8 cellular contexts compared by ENCODE assay signal in the genomic region with DNA sequence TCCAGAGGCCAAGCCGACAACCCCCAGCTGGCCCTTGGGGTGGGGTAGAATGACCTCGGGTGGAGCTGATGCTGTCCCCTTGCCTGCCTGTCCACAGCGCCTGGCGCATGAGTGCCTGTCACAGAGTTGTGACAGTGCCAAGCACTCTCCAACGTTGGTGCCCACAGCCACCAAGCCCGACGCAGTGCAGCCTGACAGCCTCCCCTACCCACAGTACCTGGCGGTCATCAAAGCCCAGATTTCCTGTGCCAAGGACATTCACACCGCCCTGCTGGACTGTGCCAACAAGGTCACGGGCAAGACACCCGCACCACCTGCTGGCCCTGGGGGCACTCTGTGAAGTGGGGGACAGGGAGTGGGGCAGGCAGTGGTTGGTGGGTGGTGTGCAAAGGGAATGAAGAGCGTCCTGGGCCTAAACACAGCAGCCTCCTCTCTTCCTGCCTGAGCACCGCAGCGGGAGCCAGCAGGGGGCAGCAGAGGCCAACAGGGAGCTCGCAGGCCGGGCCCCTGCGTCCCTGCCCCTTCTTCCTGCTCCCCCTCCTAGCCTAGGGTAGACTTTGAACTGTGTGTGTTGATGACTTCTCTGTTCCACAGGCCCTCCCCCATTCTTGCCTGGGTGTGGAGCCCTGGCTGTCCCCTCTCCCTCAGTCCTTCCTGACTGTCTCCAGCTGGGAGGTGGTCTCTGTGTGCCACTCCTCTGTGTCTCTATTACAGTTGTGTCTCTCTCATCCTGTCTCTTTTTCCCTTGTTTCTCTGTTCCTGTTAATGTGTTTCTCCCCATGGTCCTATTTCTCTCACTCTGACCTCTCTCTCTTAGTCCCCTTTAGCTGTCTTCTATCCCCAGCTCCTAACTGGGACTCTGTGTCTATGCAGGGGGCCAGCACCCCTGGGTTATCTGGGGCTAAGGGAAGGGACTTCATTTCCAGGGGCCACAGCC. TPM values are rescaled to one million over a fixed set of nuclear protein-coding genes. Genes with fewer than 3 reads are reported as not detected.
DNase-seq lines count a peak whose midpoint lies in the region; ATAC-seq, FAIRE-seq and TF ChIP-seq lines count a peak whose summit lies in the region.

No MANE protein-coding gene starts in this region.

- TF ChIP-seq POLR2A in GM12878 (IDR thresholded peaks at IDR 0.05; ENCODE audit: low read depth, low read length) = no peak; the same call in 1 of the 2 replicates

- H3K4me1 ChIP-seq in GM12878 (ENCODE audit: control insufficient read depth, insufficient read depth, low read length) (peaks cover 54% of the 10 kb centered on the region), iPS-20b (ENCODE audit: insufficient read depth, low read length) (peaks cover 11% of the 10 kb centered on the region; the same call in 1 of the 2 replicates), small intestine (ENCODE audit: control insufficient read depth in 2 of 2, insufficient read depth in 1 of 2, low read depth in 1 of 2, low read length in 1 of 2) (peaks cover 13 to 18% of the 10 kb centered on the region in 2 donors)

- H3K4me3 ChIP-seq in HFF-Myc (replicated peaks; ENCODE audit: low read depth, low read length) (no peak overlapping the region), GM12878 (peak overlapping the region; percentile 26), iPS-20b (ENCODE audit: low read length) (no peak overlapping the region), small intestine (ENCODE audit: low read depth in 1 of 2, low read length in 2 of 2) (peak overlapping the region in 1 of 2 donors; percentile 24)

- H3K9me3 ChIP-seq in GM12878 (replicated peaks; ENCODE audit: control insufficient read depth, insufficient read depth, low read length) = no peaks in the 10 kb centered on the region
- no peaks in the 10 kb centered on the region for H3K9me3 ChIP-seq in iPS-20b (ENCODE audit: insufficient read depth, low read depth, low read length)
- no peaks in the 10 kb centered on the region for H3K9me3 ChIP-seq in small intestine (ENCODE audit: control insufficient read depth, low read depth)

- peak; percentile 68 for FAIRE-seq in GM12878 (lab: Jason Lieb, UNC)
- FAIRE-seq in small intestine (lab: Jason Lieb, UNC) = no peak

- TF ChIP-seq RAD21 in GM12878 (IDR thresholded peaks at IDR 0.05; ENCODE audit: insufficient read depth, low read depth, low read length) = peak; percentile 94

- peak; percentile 78 for DNase-seq in DMS153 treated with DMSO at 0.1 percent for 48 hours (lab: John Stamatoyannopoulos, UW; ENCODE audit: unreplicated experiment)
- DNase-seq in HFF-Myc (ENCODE audit: extremely low read depth, low read depth) = no peak
- DNase-seq in NCI-H2107 treated with DMSO at 0.1 percent for 48 hours (lab: John Stamatoyannopoulos, UW; ENCODE audit: unreplicated experiment) = peak; percentile 22
- peak; percentile 91 for DNase-seq in UCSD-AML1 (lab: John Stamatoyannopoulos, UW; ENCODE audit: unreplicated experiment)
- no peak for DNase-seq in GM12878 (ENCODE audit: low read depth, low spot score)
- peak; percentile 98 for DNase-seq in small intestine

- intact Hi-C loops in GM12878 (cut with micrococcal nuclease; ENCODE audit: unreplicated experiment) = loop anchor here (1.0 kb wide), 1 partner anchor 15 kb away; the partner anchor contains the start of gene PLEKHG2

- WGBS in GM12878 (ENCODE audit: insufficient coverage, insufficient replicate concordance, low lambda C conversion rate, missing lambda C conversion rate) = 38% methylated on average over 17 of the region's 17 CpGs
- WGBS in small intestine, 3 donors = 23 to 28% (median 26%) methylated on average over 16 to 17 of the region's 17 CpGs

- peak overlapping the region; percentile 83 for H3K9ac ChIP-seq in GM12878 (ENCODE audit: control insufficient read depth, insufficient read depth, low read length)
- 0 out of 2 replicates have a peak overlapping the region, but pooled peaks have one; percentile 24 for H3K9ac ChIP-seq in iPS-20b (ENCODE audit: low read depth, low read length)

- H3K79me2 ChIP-seq in GM12878 (ENCODE audit: control insufficient read depth, insufficient read depth, low read length) = peaks cover 16% of the 10 kb centered on the region

- H4K20me1 ChIP-seq in GM12878 (ENCODE audit: control insufficient read depth, insufficient read depth) = no peaks in the 10 kb centered on the region

- TF ChIP-seq EP300 in GM12878 (IDR thresholded peaks at IDR 0.05; ENCODE audit: borderline replicate concordance in 1 of 2, control insufficient read depth in 1 of 2, low read depth in 2 of 2, low read length in 2 of 2) = peak in 1 of 2 experiments; percentile 4; a peak in 1 of 4 replicates

- in situ Hi-C loops in GM12878 (cut with MboI) = no loop called here

- no peaks in the 10 kb centered on the region for H3K27me3 ChIP-seq in GM12878 (replicated peaks in 1 of 2; ENCODE audit: control insufficient read depth in 2 of 2, insufficient read depth in 2 of 2, low read length in 1 of 2)
- H3K27me3 ChIP-seq in iPS-20b (ENCODE audit: insufficient read depth, low read length) = no peaks in the 10 kb centered on the region
- H3K27me3 ChIP-seq in small intestine (ENCODE audit: control insufficient read depth in 2 of 2, insufficient read depth in 2 of 2, low read length in 2 of 2) = no peaks in the 10 kb centered on the region

- H2AFZ ChIP-seq in GM12878 (ENCODE audit: control insufficient read depth, low read depth, low read length) = peak overlapping the region; percentile 60; the same call in 1 of the 2 replicates

- ATAC-seq in GM12878 = peak; percentile 78
- no peak for ATAC-seq in GM19035 (IDR thresholded peaks at IDR 0.05; ENCODE audit: unreplicated experiment)

- CTCF ChIA-PET in GM12878 (lab: Yijun Ruan, JAX) = interaction anchor here (0.8 to 7.4 kb wide), 20 partner anchors 9 to 421 kb away, joined by 3 to 218 read pairs (median 4); partner anchors contain the start of genes DLL3, EID2B, PAK4 and PLEKHG2

- H3K27ac ChIP-seq in GM12878 (ENCODE audit: control insufficient read depth, insufficient read depth) (peak overlapping the region; percentile 99), iPS-20b (ENCODE audit: low read length) (no peak overlapping the region), small intestine (ENCODE audit: low read depth in 1 of 2, low read length in 1 of 2) (peak overlapping the region; percentile 98 to 100)

- TF ChIP-seq CTCF in HFF-Myc (IDR thresholded peaks at IDR 0.05; ENCODE audit: low read depth, low read length, missing control alignments) (peak; percentile 98), GM12878 (IDR thresholded peaks at IDR 0.05 in 2 of 3, conservative IDR thresholded peaks at IDR 0.05 in 1 of 3; ENCODE audit: control insufficient read depth in 2 of 3, extremely low read depth in 1 of 3, insufficient read depth in 1 of 3, low read depth in 3 of 3, low read length in 3 of 3) (peak; percentile 97 to 98 (median 98); a peak in 5 of 6 replicates)

- POLR2A ChIA-PET in GM12878 (lab: Charles Lee) = interaction anchor here (0.5 to 3.3 kb wide), 9 partner anchors 10 to 539 kb away, joined by 3 to 40 read pairs (median 6); partner anchors contain the start of genes GMFG, PLEKHG2, RPS16 and SAMD4B

- H3K4me2 ChIP-seq in GM12878 (ENCODE audit: control insufficient read depth, insufficient read depth) = peak overlapping the region; percentile 94

- H3K36me3 ChIP-seq in GM12878 (ENCODE audit: control insufficient read depth in 2 of 2, insufficient read depth in 2 of 2, low read length in 1 of 2) (peaks cover 0 to 19% of the 10 kb centered on the region in 2 experiments; a peak in 3 of 4 replicates), iPS-20b (ENCODE audit: insufficient read depth, low read depth, low read length) (peaks cover 19% of the 10 kb centered on the region), small intestine (ENCODE audit: control insufficient read depth in 2 of 2, insufficient read depth in 2 of 2, low read length in 2 of 2) (peaks cover 0 to 4% of the 10 kb centered on the region in 2 donors)

- BruUV-seq in GM12878 (replicated peaks; lab: Mats Ljungman, UMichigan) = no TSS peak

- RAD21 ChIA-PET in GM12878 (lab: Charles Lee; ENCODE audit: unreplicated experiment) = interaction anchor here (0.9 to 6.7 kb wide), 11 partner anchors 10 to 273 kb away, joined by 3 to 159 read pairs (median 5); partner anchors contain the start of genes PLEKHG2, RPS16, SAMD4B and ZFP36

- SMC1A ChIA-PET in GM12878 (lab: Charles Lee; ENCODE audit: uncharacterized antibody, unreplicated experiment) = interaction anchor here (0.8 to 8.7 kb wide), 10 partner anchors 9 to 277 kb away, joined by 3 to 146 read pairs (median 4); partner anchors contain the start of genes DLL3, PLEKHG2, RPS16 and SAMD4B

RNA-seq across cellular contexts. Expression of gene MED29, which starts 6.5 kb away (rescaled TPM):
- 12.2 and 14.2 TPM in 2 replicates for total RNA-seq in GM12878 (2013; cell fraction: nucleolus; rRNA removed)
- total RNA-seq in GM12878 (2014; rRNA removed) (22.6 and 22.7 TPM in 2 replicates), GM12878 (2014; rRNA removed; fragmentation: Illumina TruSeq; extraction: Trizol) (12.8 and 14.5 TPM in 2 replicates), GM12878 (2021) (26.2 and 28.0 TPM in 2 replicates)
- polyA plus RNA-seq in GM12878 (2011; ENCODE audit: low read depth) = 9.9 TPM
- polyA plus RNA-seq in GM12878 (2011; rRNA removed) (13.9 and 19.5 TPM in 2 replicates), GM12878 (2014; fragmentation: Illumina TruSeq; extraction: Trizol) (16.7 and 23.0 TPM in 2 replicates), GM12878 (2014; fragmentation: Nextera tagmentation; extraction: Ambion mirVana) (1 to 10 TPM; 3.2 to 5.1 TPM), GM12878 (2014; rRNA removed) (24.4 and 26.4 TPM in 2 replicates), GM12878 (2016; fragmentation: Nextera tagmentation; extraction: Ambion mirVana) (10 to 100 TPM; 31.9 to 36.6 TPM), small intestine (10 to 100 TPM; 20.3 to 29.3 (median 21.9) TPM)
- polyA plus RNA-seq in GM12878 (2011; cell fraction: cytosol; rRNA removed) = 32.6 and 34.4 TPM in 2 replicates
- 14.1 and 18.7 TPM in 2 replicates for polyA plus RNA-seq in GM12878 (2011; cell fraction: nucleus; rRNA removed)
- 15.5 and 16.8 TPM in 2 replicates for polyA plus RNA-seq in GM12878 (2012)
- polyA minus RNA-seq in GM12878 (2011; rRNA and poly(A)+ RNA removed) = 19.4 and 20.9 TPM in 2 replicates
- 5.5 and 8.7 TPM in 2 replicates for polyA minus RNA-seq in GM12878 (2011; cell fraction: cytosol; rRNA and poly(A)+ RNA removed)
- 18.6 and 27.7 TPM in 2 replicates for polyA minus RNA-seq in GM12878 (2011; cell fraction: nucleus; rRNA and poly(A)+ RNA removed)

RNA-seq across cellular contexts. Expression of gene PAF1, which starts 6.7 kb away (rescaled TPM):
- 15.4 and 21.4 TPM in 2 replicates for total RNA-seq in GM12878 (2013; cell fraction: nucleolus; rRNA removed)
- 35.9 and 40.0 TPM in 2 replicates for total RNA-seq in GM12878 (2014; rRNA removed)
- 26.2 and 32.2 TPM in 2 replicates for total RNA-seq in GM12878 (2014; rRNA removed; fragmentation: Illumina TruSeq; extraction: Trizol)
- 33.8 and 34.8 TPM in 2 replicates for total RNA-seq in GM12878 (2021)
- 19.7 TPM for polyA plus RNA-seq in GM12878 (2011; ENCODE audit: low read depth)
- polyA plus RNA-seq in GM12878 (2011; rRNA removed) = 34.2 and 44.6 TPM in 2 replicates
- polyA plus RNA-seq in GM12878 (2011; cell fraction: cytosol; rRNA removed) = 44.0 and 45.7 TPM in 2 replicates
- polyA plus RNA-seq in GM12878 (2011; cell fraction: nucleus; rRNA removed) = 53.9 and 78.1 TPM in 2 replicates
- polyA plus RNA-seq in GM12878 (2012) = 34.7 and 38.4 TPM in 2 replicates
- 38.3 and 44.2 TPM in 2 replicates for polyA plus RNA-seq in GM12878 (2014; fragmentation: Illumina TruSeq; extraction: Trizol)
- 1 to 10 TPM; 1.7 to 3.7 TPM for polyA plus RNA-seq in GM12878 (2014; fragmentation: Nextera tagmentation; extraction: Ambion mirVana)
- polyA plus RNA-seq in GM12878 (2014; rRNA removed) = 39.2 and 41.8 TPM in 2 replicates
- polyA plus RNA-seq in GM12878 (2016; fragmentation: Nextera tagmentation; extraction: Ambion mirVana) = 10 to 100 TPM; 39.3 to 45.8 TPM
- polyA minus RNA-seq in GM12878 (2011; rRNA and poly(A)+ RNA removed) = 28.8 and 36.4 TPM in 2 replicates
- polyA minus RNA-seq in GM12878 (2011; cell fraction: cytosol; rRNA and poly(A)+ RNA removed) = 15.4 and 26.1 TPM in 2 replicates
- 30.0 and 47.1 TPM in 2 replicates for polyA minus RNA-seq in GM12878 (2011; cell fraction: nucleus; rRNA and poly(A)+ RNA removed)
- 10 to 100 TPM; 32.9 to 39.2 (median 36.5) TPM for polyA plus RNA-seq in small intestine

RNA-seq across cellular contexts. Expression of gene ZFP36, which starts 9.0 kb away (rescaled TPM):
- total RNA-seq in GM12878 (2013; cell fraction: nucleolus; rRNA removed) = 55.8 and 57.7 TPM in 2 replicates
- total RNA-seq in GM12878 (2014; rRNA removed) = 10.1 and 11.9 TPM in 2 replicates
- total RNA-seq in GM12878 (2014; rRNA removed; fragmentation: Illumina TruSeq; extraction: Trizol) = 10.0 and 10.1 TPM in 2 replicates
- total RNA-seq in GM12878 (2021) = 50.1 and 55.0 TPM in 2 replicates
- 10.7 TPM for polyA plus RNA-seq in GM12878 (2011; ENCODE audit: low read depth)
- 2.9 and 5.3 TPM in 2 replicates for polyA plus RNA-seq in GM12878 (2011; rRNA removed)
- polyA plus RNA-seq in GM12878 (2011; cell fraction: cytosol; rRNA removed) = 8.8 and 14.3 TPM in 2 replicates
- 74.9 and 76.1 TPM in 2 replicates for polyA plus RNA-seq in GM12878 (2011; cell fraction: nucleus; rRNA removed)
- 39.8 and 73.1 TPM in 2 replicates for polyA plus RNA-seq in GM12878 (2012)
- polyA plus RNA-seq in GM12878 (2014; fragmentation: Illumina TruSeq; extraction: Trizol) = 24.3 and 30.2 TPM in 2 replicates
- 1 to 10 TPM; 5.3 to 7.8 TPM for polyA plus RNA-seq in GM12878 (2014; fragmentation: Nextera tagmentation; extraction: Ambion mirVana)
- polyA plus RNA-seq in GM12878 (2014; rRNA removed) = 31.3 and 31.6 TPM in 2 replicates
- 10 to 100 TPM; 39.7 to 43.7 TPM for polyA plus RNA-seq in GM12878 (2016; fragmentation: Nextera tagmentation; extraction: Ambion mirVana)
- 3.7 and 10.3 TPM in 2 replicates for polyA minus RNA-seq in GM12878 (2011; rRNA and poly(A)+ RNA removed)
- polyA minus RNA-seq in GM12878 (2011; cell fraction: cytosol; rRNA and poly(A)+ RNA removed) = 30.7 and 36.4 TPM in 2 replicates
- polyA minus RNA-seq in GM12878 (2011; cell fraction: nucleus; rRNA and poly(A)+ RNA removed) = 64.4 and 90.9 TPM in 2 replicates
- polyA plus RNA-seq in small intestine = 100 to 1,000 TPM; 104 to 222 (median 167) TPM

RNA-seq across cellular contexts. Expression of gene PLEKHG2, which starts 14.8 kb away (rescaled TPM):
- 49.8 and 54.8 TPM in 2 replicates for total RNA-seq in GM12878 (2013; cell fraction: nucleolus; rRNA removed)
- total RNA-seq in GM12878 (2014; rRNA removed) (13.4 and 18.1 TPM in 2 replicates), GM12878 (2014; rRNA removed; fragmentation: Illumina TruSeq; extraction: Trizol) (12.1 and 13.6 TPM in 2 replicates), GM12878 (2021) (56.6 and 62.5 TPM in 2 replicates)
- 10.5 TPM for polyA plus RNA-seq in GM12878 (2011; ENCODE audit: low read depth)
- polyA plus RNA-seq in GM12878 (2011; rRNA removed) (6.3 and 10.4 TPM in 2 replicates), GM12878 (2014; fragmentation: Illumina TruSeq; extraction: Trizol) (17.1 and 114 TPM in 2 replicates), GM12878 (2014; fragmentation: Nextera tagmentation; extraction: Ambion mirVana) (1 to 10 TPM; 3.0 to 7.2 TPM), GM12878 (2014; rRNA removed) (25.2 and 31.8 TPM in 2 replicates), GM12878 (2016; fragmentation: Nextera tagmentation; extraction: Ambion mirVana) (10 to 100 TPM; 17.3 to 18.1 TPM), small intestine (1 to 10 TPM; 1.9 to 6.5 (median 6.1) TPM)
- 8.8 and 23.4 TPM in 2 replicates for polyA plus RNA-seq in GM12878 (2011; cell fraction: cytosol; rRNA removed)
- 78.6 and 96.3 TPM in 2 replicates for polyA plus RNA-seq in GM12878 (2011; cell fraction: nucleus; rRNA removed)
- polyA plus RNA-seq in GM12878 (2012) = 29.4 and 34.1 TPM in 2 replicates
- 5.9 and 32.7 TPM in 2 replicates for polyA minus RNA-seq in GM12878 (2011; rRNA and poly(A)+ RNA removed)
- polyA minus RNA-seq in GM12878 (2011; cell fraction: cytosol; rRNA and poly(A)+ RNA removed) = 13.9 and 15.4 TPM in 2 replicates
- 20.4 and 29.4 TPM in 2 replicates for polyA minus RNA-seq in GM12878 (2011; cell fraction: nucleus; rRNA and poly(A)+ RNA removed)

RNA-seq across cellular contexts. Expression of gene RPS16, which starts 38.1 kb away (rescaled TPM):
- total RNA-seq in GM12878 (2013; cell fraction: nucleolus; rRNA removed) = 10.8 and 16.1 TPM in 2 replicates
- total RNA-seq in GM12878 (2014; rRNA removed) (1,897 and 2,276 TPM in 2 replicates), GM12878 (2014; rRNA removed; fragmentation: Illumina TruSeq; extraction: Trizol) (144 and 148 TPM in 2 replicates), GM12878 (2021) (3,603 and 3,713 TPM in 2 replicates)
- 5,627 TPM for polyA plus RNA-seq in GM12878 (2011; ENCODE audit: low read depth)
- polyA plus RNA-seq in GM12878 (2011; rRNA removed) (1,202 and 1,881 TPM in 2 replicates), GM12878 (2014; fragmentation: Illumina TruSeq; extraction: Trizol) (1,250 and 2,410 TPM in 2 replicates), GM12878 (2014; fragmentation: Nextera tagmentation; extraction: Ambion mirVana) (1,000 to 10,000 TPM; 3,810 to 4,177 TPM), GM12878 (2014; rRNA removed) (4,404 and 4,810 TPM in 2 replicates), GM12878 (2016; fragmentation: Nextera tagmentation; extraction: Ambion mirVana) (1,000 to 10,000 TPM; 1,821 to 1,829 TPM), small intestine (1,000 to 10,000 TPM; 1,341 to 3,643 (median 3,272) TPM)
- 7,530 and 7,949 TPM in 2 replicates for polyA plus RNA-seq in GM12878 (2011; cell fraction: cytosol; rRNA removed)
- 2,024 and 2,282 TPM in 2 replicates for polyA plus RNA-seq in GM12878 (2011; cell fraction: nucleus; rRNA removed)
- 5,175 and 6,218 TPM in 2 replicates for polyA plus RNA-seq in GM12878 (2012)
- polyA minus RNA-seq in GM12878 (2011; rRNA and poly(A)+ RNA removed) = 1,788 and 3,301 TPM in 2 replicates
- polyA minus RNA-seq in GM12878 (2011; cell fraction: cytosol; rRNA and poly(A)+ RNA removed) = 1,375 and 1,377 TPM in 2 replicates
- polyA minus RNA-seq in GM12878 (2011; cell fraction: nucleus; rRNA and poly(A)+ RNA removed) = 333 and 402 TPM in 2 replicates

Comparison
In these comparisons a context has a peak if more than half of its experiments do, and no peak if none do; other contexts are left out.
1. DNase-seq: peak in DMS153 treated with DMSO at 0.1 percent for 48 hours (single experiment), NCI-H2107 treated with DMSO at 0.1 percent for 48 hours (single experiment), UCSD-AML1 (single experiment) and small intestine (single experiment); none in HFF-Myc (single experiment) and GM12878 (single experiment).